ENCODE assay signal across 11 cellular contexts in the genomic region with DNA sequence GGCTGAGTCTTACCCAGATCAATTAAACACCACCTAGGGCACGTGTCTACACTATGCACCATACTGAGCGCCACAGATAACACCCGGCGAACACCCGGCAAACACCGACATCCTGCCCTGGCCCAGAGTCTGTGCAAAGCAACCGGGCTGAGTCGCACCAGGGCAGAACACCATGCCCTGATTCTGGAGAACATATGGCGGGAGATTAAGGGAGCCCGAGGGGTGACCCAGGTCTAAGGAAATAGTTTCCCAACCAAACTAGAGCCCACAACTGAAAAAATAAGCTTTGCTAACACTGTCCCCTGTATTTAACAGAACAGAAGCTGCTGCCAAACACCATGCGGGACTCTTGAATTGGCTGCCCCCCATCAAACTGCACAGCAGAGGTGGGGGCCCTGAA. TPM values are rescaled to one million over a fixed set of nuclear protein-coding genes. Genes with fewer than 3 reads are reported as not detected.
A peak's percentile ranks its signal among the peaks of the same experiment; 100 is the strongest.
DNase-seq lines count a peak whose midpoint lies in the region; ATAC-seq and TF ChIP-seq lines count a peak whose summit lies in the region.
"Had no signal": no experiment of that assay in that cellular context is flagged by ENCODE, and none has a peak within 500 bp of the region (broad histone marks: within the 10 kb centered on the region; RNA-seq: fewer than 3 reads in every experiment).

No MANE protein-coding gene starts in this region.

- CTCF ChIA-PET in A673 (lab: Charles Lee), result no interaction called here
- CTCF ChIA-PET in PC-9 (lab: Charles Lee), result no interaction called here

- POLR2A ChIA-PET in A673 (lab: Charles Lee; ENCODE audit: low non-redundant PET), result no interaction called here
- POLR2A ChIA-PET in PC-9 (lab: Charles Lee; ENCODE audit: unreplicated experiment), result interaction anchor here (0.9 kb wide), 1 partner anchor 20 kb away, joined by 5 read pairs; no protein-coding TSS in a partner anchor

- H3K9me2 ChIP-seq in PC-9 (ENCODE audit: insufficient read depth), result no peaks in the 10 kb centered on the region

- TF ChIP-seq CTCF in A673 (conservative IDR thresholded peaks at IDR 0.05; ENCODE audit: low read depth, low read length) (no peak), PC-9 (conservative IDR thresholded peaks at IDR 0.05) (no peak), osteoblast (IDR thresholded peaks at IDR 0.05; ENCODE audit: extremely low read depth, low read depth, low read length) (no peak)

- H3K27me3 ChIP-seq in A673 (replicated peaks; ENCODE audit: insufficient read depth, low read depth, low read length, poor library complexity), result no peaks in the 10 kb centered on the region
- H3K27me3 ChIP-seq in PC-9 (ENCODE audit: insufficient read depth, low read depth), result no peaks in the 10 kb centered on the region
- H3K27me3 ChIP-seq in duodenal mucosa (ENCODE audit: control insufficient read depth in 1 of 2, insufficient read depth in 2 of 2, low read length in 2 of 2), result no peaks in the 10 kb centered on the region
- no peaks in the 10 kb centered on the region for H3K27me3 ChIP-seq in osteoblast (ENCODE audit: insufficient read depth, low read length)

- H3K27ac ChIP-seq in A673 (ENCODE audit: low read depth, low read length, poor library complexity, severe bottlenecking) (peak overlapping the region; percentile 42), PC-9 (peak overlapping the region; percentile 91), duodenal mucosa (ENCODE audit: low read depth, low read length) (peak overlapping the region; percentile 11), osteoblast (ENCODE audit: low read depth, low read length) (no peak overlapping the region)

- intact Hi-C loops in A673 (cut with micrococcal nuclease; ENCODE audit: unreplicated experiment) (no loop called here), PC-9 (cut with micrococcal nuclease; ENCODE audit: unreplicated experiment) (no loop called here), sciatic nerve (cut with DNase I) (no loop called here)

- H4K20me1 ChIP-seq in PC-9 (ENCODE audit: insufficient read depth) (no peaks in the 10 kb centered on the region; the same call in 1 of the 2 replicates), osteoblast (ENCODE audit: insufficient read depth, low read length) (peaks cover 13% of the 10 kb centered on the region)

- DNase-seq in A673 (ENCODE audit: low spot score) (no peak), PC-9 (no peak), osteoblast (ENCODE audit: insufficient read length, low spot score, missing footprints) (peak; percentile 77), NCI-H1105 (lab: John Stamatoyannopoulos, UW) (no peak), sciatic nerve (ENCODE audit: low spot score) (no peak), NCI-H69 (lab: John Stamatoyannopoulos, UW) (no peak), NCI-H774 (lab: John Stamatoyannopoulos, UW) (no peak)
- DNase-seq: erythroblast, H9, NCI-H1436 had no signal

- no peaks in the 10 kb centered on the region for H3K9me3 ChIP-seq in A673 (ENCODE audit: low read depth, low read length, poor library complexity, severe bottlenecking)
- no peaks in the 10 kb centered on the region for H3K9me3 ChIP-seq in PC-9 (ENCODE audit: insufficient read depth, low read depth)
- no peaks in the 10 kb centered on the region for H3K9me3 ChIP-seq in duodenal mucosa (ENCODE audit: control insufficient read depth in 1 of 2, low read length in 2 of 2)
- H3K9me3 ChIP-seq in osteoblast (ENCODE audit: low read depth, low read length), result no peaks in the 10 kb centered on the region

- H3K4me3 ChIP-seq in A673 (ENCODE audit: low read depth, low read length, poor library complexity, severe bottlenecking) (no peak overlapping the region), PC-9 (no peak overlapping the region), duodenal mucosa (ENCODE audit: low read depth in 1 of 2, low read length in 2 of 2) (peak overlapping the region; percentile 24 to 33), osteoblast (ENCODE audit: insufficient read depth, low read length) (peak overlapping the region; percentile 44)

- H2AFZ ChIP-seq in PC-9 (no peak overlapping the region), osteoblast (ENCODE audit: low read length) (no peak overlapping the region)

- H3F3A ChIP-seq in PC-9 (ENCODE audit: insufficient read depth, low read depth), result peaks cover 73% of the 10 kb centered on the region

- H3K79me2 ChIP-seq in PC-9 (ENCODE audit: low read depth) (peaks cover 96% of the 10 kb centered on the region), osteoblast (ENCODE audit: insufficient read depth, low read length) (peaks cover 22% of the 10 kb centered on the region)

- peak overlapping the region in 1 of 2 donors; percentile 69 for H3K9ac ChIP-seq in duodenal mucosa (ENCODE audit: low read depth in 1 of 2, low read length in 2 of 2)

- H3K4me2 ChIP-seq in PC-9, result peak overlapping the region; percentile 82
- H3K4me2 ChIP-seq in osteoblast (ENCODE audit: insufficient read depth, low read length), result peak overlapping the region; percentile 65

- H3K4me1 ChIP-seq in A673 (ENCODE audit: insufficient read depth, low read length, poor library complexity, severe bottlenecking), result peaks cover 42% of the 10 kb centered on the region
- peaks cover 81% of the 10 kb centered on the region for H3K4me1 ChIP-seq in PC-9 (replicated peaks; ENCODE audit: insufficient read depth)
- peaks cover 86% of the 10 kb centered on the region in 2 donors for H3K4me1 ChIP-seq in duodenal mucosa (ENCODE audit: control insufficient read depth in 1 of 2, insufficient read depth in 2 of 2, low read length in 2 of 2)
- peaks cover 64% of the 10 kb centered on the region for H3K4me1 ChIP-seq in osteoblast (ENCODE audit: insufficient read depth, low read length)

- no peak for ATAC-seq in sciatic nerve

- no peaks in the 10 kb centered on the region for H3K36me3 ChIP-seq in A673 (ENCODE audit: insufficient read depth, low read length, poor library complexity, severe bottlenecking)
- 0 out of 2 replicates have a peak, but pooled peaks cover under 1% of the 10 kb centered on the region for H3K36me3 ChIP-seq in PC-9 (ENCODE audit: low read depth)
- no peaks in the 10 kb centered on the region for H3K36me3 ChIP-seq in duodenal mucosa (ENCODE audit: control insufficient read depth in 1 of 2, insufficient read depth in 2 of 2, low read length in 2 of 2)
- H3K36me3 ChIP-seq in osteoblast (ENCODE audit: insufficient read depth, low read length), result no peaks in the 10 kb centered on the region

- BruUV-seq in A673 (replicated peaks; lab: Mats Ljungman, UMichigan) (no TSS peak), PC-9 (replicated peaks; lab: Mats Ljungman, UMichigan) (no TSS peak)

RNA-seq across cellular contexts. Expression of a gene that starts 22.1 kb away (rescaled TPM):
- total RNA-seq in A673 (2021) (26.6 and 36.6 TPM in 2 replicates), PC-9 (2021) (150 and 158 TPM in 2 replicates), osteoblast (28.6 and 39.8 TPM in 2 replicates), sciatic nerve (109 TPM)

Comparison
In these comparisons a context has a peak if more than half of its experiments do, and no peak if none do; other contexts are left out.
1. H3K4me3 ChIP-seq: peak in duodenal mucosa (2 of 2) and osteoblast (single experiment); none in A673 (single experiment) and PC-9 (single experiment).